In the genomic region with DNA sequence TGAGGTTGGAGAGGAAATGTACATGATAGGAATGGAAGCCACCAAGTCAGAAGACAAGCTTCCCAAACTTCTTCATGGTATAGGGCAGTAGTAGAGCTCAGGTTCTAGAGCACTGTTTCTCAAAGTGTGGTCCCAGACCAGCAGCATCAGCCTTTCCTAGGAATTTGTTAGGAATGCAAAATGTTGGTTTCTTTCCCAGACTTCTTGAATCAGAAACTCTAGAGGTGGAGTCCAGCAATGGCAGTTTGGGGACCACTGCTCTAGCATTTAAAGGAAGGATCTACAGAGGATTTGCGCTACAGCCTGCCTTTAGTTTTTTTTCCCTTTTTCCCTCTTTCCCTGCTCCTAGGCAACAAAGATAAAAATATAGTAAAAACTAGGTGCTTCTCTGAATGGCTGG, we compare ENCODE assay signal across 27 cellular contexts. TPM values are rescaled to one million over a fixed set of nuclear protein-coding genes. Genes with fewer than 3 reads are reported as not detected.
"Had no signal": no experiment of that assay in that cellular context is flagged by ENCODE, and none has a peak within 500 bp of the region (broad histone marks: within the 10 kb centered on the region; RNA-seq: fewer than 3 reads in every experiment).

No MANE protein-coding gene starts in this region.

- H3K27me3 ChIP-seq: esophagus squamous epithelium, heart right ventricle, ovary, thyroid gland, upper lobe of right lung had no signal

- H3K27ac ChIP-seq: coronary artery, esophagus squamous epithelium, heart right ventricle, neutrophil, ovary, psoas muscle, thyroid gland, upper lobe of right lung, VCaP had no signal

- H3K4me3 ChIP-seq: coronary artery, esophagus squamous epithelium, heart right ventricle, ovary, psoas muscle, thyroid gland, upper lobe of right lung had no signal

- ATAC-seq: activated CD4-positive, CD25-positive, alpha-beta regulatory T cell treated with anti-CD3 and anti-CD28 coated beads, Interleukin-2, amount 50 U/mL, for 24 hours; activated T-cell treated with anti-CD3 and anti-CD28 coated beads, Interleukin-2, amount 50 U/mL, for 72 hours; heart right ventricle; left cardiac atrium; psoas muscle; right cardiac atrium; upper lobe of right lung had no signal

- DNase-seq: activated CD4-positive, alpha-beta memory T cell treated with anti-CD3 and anti-CD28 coated beads, Interleukin-2, amount 10 ng/mL, durations not matched to agents 7 days and 5 days; activated CD4-positive, alpha-beta T cell treated with anti-CD3 and anti-CD28 coated beads, Interleukin-2, amount 10 ng/mL, durations not matched to agents 24 days and 14 days; activated effector memory CD4-positive, alpha-beta T cell treated with Interleukin-2 at 50 U/mL for 16 hours; activated naive CD4-positive, alpha-beta T cell treated with anti-CD3 and anti-CD28 coated beads for 36 hours; activated T-cell treated with anti-CD3 and anti-CD28 coated beads, Interleukin-2, amount 50 U/mL, for 72 hours; endodermal cell; esophagus squamous epithelium; foreskin fibroblast; heart right ventricle; islet precursor cell; left cardiac atrium; ovary; psoas muscle; right cardiac atrium; stimulated activated CD4-positive, alpha-beta T cell treated with anti-CD3 and anti-CD28 coated beads, Interleukin-12 subunit alpha, Interleukin-12 subunit beta, amount 100 ng/mL, for 4 hours; stimulated activated CD4-positive, alpha-beta T cell treated with anti-CD3 and anti-CD28 coated beads, Interleukin-4, amount 100 ng/mL, for 4 hours; substantia nigra; thyroid gland; upper lobe of right lung had no signal

- H3K36me3 ChIP-seq: esophagus squamous epithelium, heart right ventricle, neutrophil, ovary, thyroid gland, upper lobe of right lung had no signal

- H3K9me3 ChIP-seq: esophagus squamous epithelium, neutrophil, ovary, psoas muscle, thyroid gland, upper lobe of right lung had no signal

- H3K4me1 ChIP-seq: esophagus squamous epithelium, heart right ventricle, psoas muscle, thyroid gland, upper lobe of right lung had no signal

RNA-seq across cellular contexts. Expression of a gene that starts 17.0 kb away (rescaled TPM):
- total RNA-seq: activated CD4-positive, alpha-beta memory T cell treated with anti-CD3 and anti-CD28 coated beads, Interleukin-2, amount 10 ng/mL, durations not matched to agents 7 days and 5 days; activated CD4-positive, alpha-beta T cell treated with anti-CD3 and anti-CD28 coated beads, Interleukin-2, amount 10 ng/mL, durations not matched to agents 24 days and 14 days; activated naive CD4-positive, alpha-beta T cell treated with anti-CD3 and anti-CD28 coated beads for 36 hours; activated T-cell treated with anti-CD3 and anti-CD28 coated beads, Interleukin-2, amount 50 U/mL, for 72 hours; endodermal cell; left cardiac atrium; liver; mononuclear cell; myocyte; ovary; psoas muscle; right cardiac atrium; T-helper 2 cell treated with Interferon-gamma antibody and Interleukin-4, amounts not matched to agents 100 ng/mL and 5 ng/mL, for 36 hours; thyroid gland had no signal
- polyA plus RNA-seq: heart right ventricle, liver, ovary, psoas muscle, right cardiac atrium had no signal

RNA-seq across cellular contexts. Expression of a gene that starts 48.3 kb away (rescaled TPM):
- total RNA-seq: activated CD4-positive, alpha-beta memory T cell treated with anti-CD3 and anti-CD28 coated beads, Interleukin-2, amount 10 ng/mL, durations not matched to agents 7 days and 5 days; activated CD4-positive, alpha-beta T cell treated with anti-CD3 and anti-CD28 coated beads, Interleukin-2, amount 10 ng/mL, durations not matched to agents 24 days and 14 days; activated naive CD4-positive, alpha-beta T cell treated with anti-CD3 and anti-CD28 coated beads for 36 hours; activated T-cell treated with anti-CD3 and anti-CD28 coated beads, Interleukin-2, amount 50 U/mL, for 72 hours; endodermal cell; esophagus squamous epithelium; heart right ventricle; left cardiac atrium; liver; mononuclear cell; myocyte; right cardiac atrium; T-helper 2 cell treated with Interferon-gamma antibody and Interleukin-4, amounts not matched to agents 100 ng/mL and 5 ng/mL, for 36 hours; upper lobe of right lung had no signal
- polyA plus RNA-seq: heart right ventricle, liver, right cardiac atrium had no signal
